In the genomic region with DNA sequence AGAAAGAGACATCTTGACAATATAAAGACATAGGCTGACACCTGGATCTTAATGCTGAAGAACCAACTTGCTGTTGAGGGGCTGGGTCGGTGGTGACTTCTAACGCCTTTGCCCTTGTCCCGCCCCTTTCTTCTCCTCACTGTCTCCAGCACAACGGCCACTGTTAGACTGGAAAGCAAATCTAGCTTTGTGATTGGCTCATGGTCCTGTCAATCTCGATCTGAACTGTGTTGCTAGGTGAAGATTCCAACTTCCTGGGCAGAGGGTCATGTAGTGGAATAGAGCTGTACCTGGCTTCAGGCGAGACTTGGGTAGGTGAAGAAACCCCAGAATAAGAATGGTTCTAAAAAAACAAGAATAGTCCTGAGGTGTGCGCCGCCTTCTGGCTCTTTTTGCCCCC, we compare ENCODE assay signal across 21 cellular contexts.
A peak's percentile ranks its signal among the peaks of the same experiment; 100 is the strongest.
DNase-seq lines count a peak whose midpoint lies in the region; ATAC-seq and TF ChIP-seq lines count a peak whose summit lies in the region.
"Had no signal": no experiment of that assay in that cellular context is flagged by ENCODE, and none has a peak within 500 bp of the region (broad histone marks: within the 10 kb centered on the region; RNA-seq: fewer than 3 reads in every experiment).

Gene PGK2, minus strand, starts transcription at position 110 of the 400 bp plus-strand sequence. Its CDS starts 98 bp downstream, at position 12.

- peak; percentile 69 for DNase-seq in ELF-1 (ENCODE audit: low read depth, low spot score)
- DNase-seq in HEK293T (ENCODE audit: extremely low spot score), result peak; percentile 35
- DNase-seq in NT2/D1 (ENCODE audit: low read depth, low spot score), result peak; percentile 18
- DNase-seq in iPS DF 19.7 (ENCODE audit: low read depth, low spot score), result peak; percentile 94
- DNase-seq in stimulated activated CD4-positive, alpha-beta T cell treated with anti-CD3 and anti-CD28 coated beads, Interleukin-4, amount 100 ng/mL, for 1 hour, result no peak
- no peak for DNase-seq in GF-D8 (lab: John Stamatoyannopoulos, UW)
- DNase-seq: activated CD4-positive, alpha-beta T cell treated with anti-CD3 and anti-CD28 coated beads for 48 hours; activated naive CD4-positive, alpha-beta T cell treated with anti-CD3 and anti-CD28 coated beads for 36 hours; DMS79; foreskin keratinocyte; lower lobe of right lung; naive thymus-derived CD4-positive, alpha-beta T cell; NCI-H1092 treated with DMSO at 0.1 percent for 48 hours; SIG-M5; T-helper 9 cell; transverse colon had no signal

- no peak within 1 kb of the TSS for H3K4me3 ChIP-seq in NT2/D1 (ENCODE audit: insufficient read length, low read depth)
- H3K4me3 ChIP-seq: ascending aorta, lower lobe of right lung, prostate gland, transverse colon had no signal

- H3K9ac ChIP-seq in NT2/D1 (ENCODE audit: insufficient read length, low read depth), result no peak within 1 kb of the TSS

- POLR2A ChIA-PET in HEK293T (lab: Yijun Ruan, JAX), result no interaction called here

- H3K9me3 ChIP-seq in NT2/D1 (ENCODE audit: insufficient read depth, low read length), result no peaks in the 10 kb centered on the region
- H3K9me3 ChIP-seq: ascending aorta, lower lobe of right lung, prostate gland, transverse colon had no signal

- no peaks in the 10 kb centered on the region for H3K27me3 ChIP-seq in NT2/D1 (ENCODE audit: insufficient read depth, insufficient read length)
- H3K27me3 ChIP-seq: ascending aorta, foreskin keratinocyte, transverse colon had no signal

- H3K36me3 ChIP-seq in NT2/D1 (ENCODE audit: insufficient read depth, insufficient read length, low read length), result no peaks in the 10 kb centered on the region
- H3K36me3 ChIP-seq: ascending aorta, lower lobe of right lung, prostate gland, transverse colon had no signal

- H3K4me1 ChIP-seq in NT2/D1 (ENCODE audit: insufficient read depth, insufficient read length), result no peaks in the 10 kb centered on the region
- H3K4me1 ChIP-seq: ascending aorta, foreskin keratinocyte, lower lobe of right lung, prostate gland, transverse colon had no signal

- no peak for ATAC-seq in HG02623 (IDR thresholded peaks at IDR 0.05; ENCODE audit: unreplicated experiment)
- no peak for ATAC-seq in GM18519 (IDR thresholded peaks at IDR 0.05; ENCODE audit: low FRiP score, unreplicated experiment)
- ATAC-seq: foreskin keratinocyte; lower lobe of right lung; naive thymus-derived CD4-positive, alpha-beta T cell; stimulated activated effector memory CD8-positive, alpha-beta T cell treated with anti-CD3 and anti-CD28 coated beads, Interleukin-12 subunit alpha, Interleukin-12 subunit beta, amount 100 ng/mL, for 72 hours had no signal

- CTCF ChIA-PET in HEK293T (lab: Yijun Ruan, JAX), result no interaction called here

TF ChIP-seq in HEK293T, 16 proteins besides CTCF, POLR2A, EP300 and RAD21:
- TF ChIP-seq BHLHE40 (IDR thresholded peaks at IDR 0.05; ENCODE audit: borderline replicate concordance), result no peak
- TF ChIP-seq, protein P1, sequence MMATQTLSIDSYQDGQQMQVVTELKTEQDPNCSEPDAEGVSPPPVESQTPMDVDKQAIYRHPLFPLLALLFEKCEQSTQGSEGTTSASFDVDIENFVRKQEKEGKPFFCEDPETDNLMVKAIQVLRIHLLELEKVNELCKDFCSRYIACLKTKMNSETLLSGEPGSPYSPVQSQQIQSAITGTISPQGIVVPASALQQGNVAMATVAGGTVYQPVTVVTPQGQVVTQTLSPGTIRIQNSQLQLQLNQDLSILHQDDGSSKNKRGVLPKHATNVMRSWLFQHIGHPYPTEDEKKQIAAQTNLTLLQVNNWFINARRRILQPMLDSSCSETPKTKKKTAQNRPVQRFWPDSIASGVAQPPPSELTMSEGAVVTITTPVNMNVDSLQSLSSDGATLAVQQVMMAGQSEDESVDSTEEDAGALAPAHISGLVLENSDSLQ (IDR thresholded peaks at IDR 0.05), result peak; percentile 93

Comparison
In these comparisons a context has a peak if more than half of its experiments do, and no peak if none do; other contexts are left out.
1. DNase-seq: peak in ELF-1 (single experiment), HEK293T (single experiment), NT2/D1 (single experiment) and iPS DF 19.7 (single experiment); none in stimulated activated CD4-positive, alpha-beta T cell treated with anti-CD3 and anti-CD28 coated beads, Interleukin-4, amount 100 ng/mL, for 1 hour (single experiment) and GF-D8 (single experiment).